17 cellular contexts compared by ENCODE assay signal in genomic region chr1:161379071-161379470, GRCh38. TPM values are rescaled to one million over a fixed set of nuclear protein-coding genes. Genes with fewer than 3 reads are reported as not detected.
DNase-seq lines count a peak whose midpoint lies in the region; ATAC-seq and TF ChIP-seq lines count a peak whose summit lies in the region.
"Had no signal": no experiment of that assay in that cellular context is flagged by ENCODE, and none has a peak within 500 bp of the region (broad histone marks: within the 10 kb centered on the region; RNA-seq: fewer than 3 reads in every experiment).

No MANE protein-coding gene starts in this region.

- H3K9me3 ChIP-seq in A673 (ENCODE audit: low read depth, low read length, poor library complexity, severe bottlenecking): no peaks in the 10 kb centered on the region
- H3K9me3 ChIP-seq: ovary had no signal

- no peak overlapping the region for H3K27ac Mint-ChIP-seq in WTC11
- H3K27ac Mint-ChIP-seq: memory B cell, T-helper 17 cell had no signal

- H3K27me3 Mint-ChIP-seq in WTC11 (ENCODE audit: low read depth): no peaks in the 10 kb centered on the region
- H3K27me3 Mint-ChIP-seq: memory B cell, T-helper 17 cell had no signal

- DNase-seq in A673 (ENCODE audit: low spot score) (no peak), EL (peak; percentile 48), WTC11 (ENCODE audit: low spot score) (no peak), iris pigment epithelial cell (ENCODE audit: low read depth) (peak; percentile 54), activated gamma-delta T cell (lab: John Stamatoyannopoulos, UW) (no peak), sciatic nerve (ENCODE audit: low spot score) (no peak), NCI-H446 treated with DMSO at 0.1 percent for 48 hours (lab: John Stamatoyannopoulos, UW) (no peak)
- no peak for DNase-seq in effector CD4-positive, alpha-beta T cell
- DNase-seq: activated CD4-positive, alpha-beta T cell treated with anti-CD3 and anti-CD28 coated beads, Interleukin-2, amount 50 U/mL, for 4 hours; activated naive CD4-positive, alpha-beta T cell treated with Interleukin-2 at 50 U/mL for 16 hours; DMS79 treated with DMSO at 0.1 percent for 48 hours; KG1; NCI-H187 treated with DMSO at 0.1 percent for 48 hours; ovary; T-helper 17 cell had no signal

- H3K4me3 ChIP-seq in A673 (ENCODE audit: low read depth, low read length, poor library complexity, severe bottlenecking): peak overlapping the region; percentile 23
- H3K4me3 ChIP-seq: ovary had no signal

- TF ChIP-seq CTCF in A673 (conservative IDR thresholded peaks at IDR 0.05; ENCODE audit: low read depth, low read length) (no peak), WTC11 (IDR thresholded peaks at IDR 0.05) (no peak)

- no peaks in the 10 kb centered on the region for H3K27me3 ChIP-seq in A673 (replicated peaks; ENCODE audit: insufficient read depth, low read depth, low read length, poor library complexity)
- H3K27me3 ChIP-seq: ovary had no signal

- no peak overlapping the region for H3K4me3 Mint-ChIP-seq in WTC11
- H3K4me3 Mint-ChIP-seq: memory B cell, T-helper 17 cell had no signal

- no peaks in the 10 kb centered on the region for H3K36me3 ChIP-seq in A673 (ENCODE audit: insufficient read depth, low read length, poor library complexity, severe bottlenecking)
- H3K36me3 ChIP-seq: ovary had no signal

- intact Hi-C loops in A673 (cut with micrococcal nuclease; ENCODE audit: unreplicated experiment) (loop anchor here (10.0 kb wide), 1 partner anchor 384 kb away; no protein-coding TSS in a partner anchor), sciatic nerve (cut with DNase I) (no loop called here)

- no peaks in the 10 kb centered on the region for H3K36me3 Mint-ChIP-seq in WTC11
- H3K36me3 Mint-ChIP-seq: memory B cell had no signal

- peaks cover 7% of the 10 kb centered on the region for H3K4me1 Mint-ChIP-seq in WTC11

- ATAC-seq in WTC11 (peak; percentile 30; the same call in 1 of the 2 replicates), sciatic nerve (no peak)
- ATAC-seq: T-helper 17 cell had no signal

- POLR2A ChIA-PET in A673 (lab: Charles Lee; ENCODE audit: low non-redundant PET) (interaction anchor here (0.6 kb wide), 1 partner anchor 308 kb away, joined by 5 read pairs; no protein-coding TSS in a partner anchor), WTC11 (lab: Charles Lee) (no interaction called here)

- H3K27ac ChIP-seq in A673 (ENCODE audit: low read depth, low read length, poor library complexity, severe bottlenecking): no peak overlapping the region
- H3K27ac ChIP-seq: ovary had no signal

- H3K9me3 Mint-ChIP-seq in WTC11: no peaks in the 10 kb centered on the region
- H3K9me3 Mint-ChIP-seq: memory B cell had no signal

- BruUV-seq in A673 (replicated peaks; lab: Mats Ljungman, UMichigan): no TSS peak

- peaks cover 6% of the 10 kb centered on the region for H3K4me1 ChIP-seq in A673 (ENCODE audit: insufficient read depth, low read length, poor library complexity, severe bottlenecking)

- CTCF ChIA-PET in A673 (lab: Charles Lee): no interaction called here
- CTCF ChIA-PET in WTC11 (lab: Charles Lee): interaction anchor here (1.0 to 1.8 kb wide), 3 partner anchors 149 to 202 kb away, joined by 3 to 9 read pairs (median 4); partner anchors contain the start of gene B4GALT3

TF ChIP-seq in WTC11, 78 proteins besides CTCF, POLR2A, EP300 and RAD21:
- TF ChIP-seq ZNF423 (CRISPR knock-in tag; IDR thresholded peaks at IDR 0.05) (no peak), GTF2I (CRISPR knock-in tag; conservative IDR thresholded peaks at IDR 0.05) (no peak), NR3C1 (CRISPR knock-in tag; conservative IDR thresholded peaks at IDR 0.05; ENCODE audit: low read depth) (no peak), SOX15 (CRISPR knock-in tag; IDR thresholded peaks at IDR 0.05) (no peak), GABPB1 (CRISPR knock-in tag; IDR thresholded peaks at IDR 0.05) (no peak), ATF6 (CRISPR knock-in tag; IDR thresholded peaks at IDR 0.05) (no peak), ZNF671 (CRISPR knock-in tag; IDR thresholded peaks at IDR 0.05) (no peak), SP1 (CRISPR knock-in tag; conservative IDR thresholded peaks at IDR 0.05) (no peak), ESRRA (CRISPR knock-in tag; IDR thresholded peaks at IDR 0.05; ENCODE audit: borderline replicate concordance) (no peak)
- TF ChIP-seq, protein P1, sequence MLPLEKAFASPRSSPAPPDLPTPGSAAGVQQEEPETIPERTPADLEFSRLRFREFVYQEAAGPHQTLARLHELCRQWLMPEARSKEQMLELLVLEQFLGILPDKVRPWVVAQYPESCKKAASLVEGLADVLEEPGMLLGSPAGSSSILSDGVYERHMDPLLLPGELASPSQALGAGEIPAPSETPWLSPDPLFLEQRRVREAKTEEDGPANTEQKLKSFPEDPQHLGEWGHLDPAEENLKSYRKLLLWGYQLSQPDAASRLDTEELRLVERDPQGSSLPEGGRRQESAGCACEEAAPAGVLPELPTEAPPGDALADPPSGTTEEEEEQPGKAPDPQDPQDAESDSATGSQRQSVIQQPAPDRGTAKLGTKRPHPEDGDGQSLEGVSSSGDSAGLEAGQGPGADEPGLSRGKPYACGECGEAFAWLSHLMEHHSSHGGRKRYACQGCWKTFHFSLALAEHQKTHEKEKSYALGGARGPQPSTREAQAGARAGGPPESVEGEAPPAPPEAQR (CRISPR knock-in tag; IDR thresholded peaks at IDR 0.05): no peak
- TF ChIP-seq, protein P2, sequence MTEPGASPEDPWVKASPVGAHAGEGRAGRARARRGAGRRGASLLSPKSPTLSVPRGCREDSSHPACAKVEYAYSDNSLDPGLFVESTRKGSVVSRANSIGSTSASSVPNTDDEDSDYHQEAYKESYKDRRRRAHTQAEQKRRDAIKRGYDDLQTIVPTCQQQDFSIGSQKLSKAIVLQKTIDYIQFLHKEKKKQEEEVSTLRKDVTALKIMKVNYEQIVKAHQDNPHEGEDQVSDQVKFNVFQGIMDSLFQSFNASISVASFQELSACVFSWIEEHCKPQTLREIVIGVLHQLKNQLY (CRISPR knock-in tag; IDR thresholded peaks at IDR 0.05): no peak
- TF ChIP-seq, protein P3, sequence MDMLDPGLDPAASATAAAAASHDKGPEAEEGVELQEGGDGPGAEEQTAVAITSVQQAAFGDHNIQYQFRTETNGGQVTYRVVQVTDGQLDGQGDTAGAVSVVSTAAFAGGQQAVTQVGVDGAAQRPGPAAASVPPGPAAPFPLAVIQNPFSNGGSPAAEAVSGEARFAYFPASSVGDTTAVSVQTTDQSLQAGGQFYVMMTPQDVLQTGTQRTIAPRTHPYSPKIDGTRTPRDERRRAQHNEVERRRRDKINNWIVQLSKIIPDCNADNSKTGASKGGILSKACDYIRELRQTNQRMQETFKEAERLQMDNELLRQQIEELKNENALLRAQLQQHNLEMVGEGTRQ (CRISPR knock-in tag; IDR thresholded peaks at IDR 0.05): no peak

RNA-seq across cellular contexts. Expression of gene CFAP126, which starts 11.4 kb away (rescaled TPM):
- not detected in 2 replicates for total RNA-seq in A673 (2021)
- total RNA-seq in WTC11 (2021): not detected in 3 replicates
- 0.49 TPM for total RNA-seq in sciatic nerve
- total RNA-seq: T-helper 17 cell, ureter had no signal

Comparison
In these comparisons a context has a peak if more than half of its experiments do, and no peak if none do; other contexts are left out.
1. DNase-seq: peak in EL (single experiment) and iris pigment epithelial cell (single experiment); none in A673 (single experiment), WTC11 (single experiment), effector CD4-positive, alpha-beta T cell (single experiment), activated gamma-delta T cell (single experiment), sciatic nerve (single experiment) and NCI-H446 treated with DMSO at 0.1 percent for 48 hours (single experiment).